ENCODE assay signal across 1 cellular context in genomic region chr9:83538172-83538889, GRCh38.
TF ChIP-seq lines count a peak whose summit lies in the region.

Gene FRMD3, minus strand, starts transcription at chr9:83538401. Its CDS starts 170 bp downstream, at chr9:83538231.

TF ChIP-seq in HepG2, 621 proteins besides CTCF, POLR2A, EP300 and RAD21 (continued from another document and continues in another):
- TF ChIP-seq ZBTB26 (CRISPR knock-in tag; IDR thresholded peaks at IDR 0.05; ENCODE audit: borderline replicate concordance) (no peak), JDP2 (CRISPR knock-in tag; IDR thresholded peaks at IDR 0.05; ENCODE audit: borderline replicate concordance) (no peak), PLRG1 (conservative IDR thresholded peaks at IDR 0.05) (no peak), DNMT3B (CRISPR knock-in tag; conservative IDR thresholded peaks at IDR 0.05) (no peak), MATR3 (CRISPR knock-in tag; IDR thresholded peaks at IDR 0.05) (no peak), SRSF1 (optimal IDR thresholded peaks at IDR 0.05; ENCODE audit: low read depth, low read length) (no peak), ZFP37 (CRISPR knock-in tag; IDR thresholded peaks at IDR 0.05; ENCODE audit: borderline replicate concordance) (no peak), ZNF782 (CRISPR knock-in tag; IDR thresholded peaks at IDR 0.05; ENCODE audit: borderline replicate concordance) (peak; percentile 66), GATAD2A (CRISPR knock-in tag; IDR thresholded peaks at IDR 0.05) (peak; percentile 92), ZNF777 (CRISPR knock-in tag; IDR thresholded peaks at IDR 0.05) (peak; percentile 75), TFDP1 (CRISPR knock-in tag; IDR thresholded peaks at IDR 0.05; ENCODE audit: borderline replicate concordance) (peak; percentile 82; the same call in 1 of the 2 replicates), CC2D1A (CRISPR knock-in tag; IDR thresholded peaks at IDR 0.05) (no peak), ZNF646 (CRISPR knock-in tag; IDR thresholded peaks at IDR 0.05) (no peak), ZBTB34 (CRISPR knock-in tag; IDR thresholded peaks at IDR 0.05) (no peak), SNAPC2 (CRISPR knock-in tag; IDR thresholded peaks at IDR 0.05) (peak; percentile 64; the same call in 1 of the 2 replicates), HES4 (CRISPR knock-in tag; IDR thresholded peaks at IDR 0.05; ENCODE audit: borderline replicate concordance) (no peak; the same call in 1 of the 2 replicates), ZBTB46 (CRISPR knock-in tag; IDR thresholded peaks at IDR 0.05; ENCODE audit: borderline replicate concordance) (no peak), MTF2 (CRISPR knock-in tag; IDR thresholded peaks at IDR 0.05; ENCODE audit: borderline replicate concordance) (peak; percentile 97), FUBP1 (CRISPR knock-in tag; IDR thresholded peaks at IDR 0.05; ENCODE audit: borderline replicate concordance) (no peak), HINFP (CRISPR knock-in tag; IDR thresholded peaks at IDR 0.05; ENCODE audit: low read depth) (no peak; the same call in 1 of the 2 replicates), ZNF510 (CRISPR knock-in tag; IDR thresholded peaks at IDR 0.05; ENCODE audit: low read depth) (no peak), YY1 (IDR thresholded peaks at IDR 0.05; ENCODE audit: insufficient read depth, insufficient replicate concordance, low read depth, low read length) (peak; percentile 59), FOXP1 (IDR thresholded peaks at IDR 0.05) (no peak), FOXP1 (CRISPR knock-in tag; IDR thresholded peaks at IDR 0.05) (no peak), NCOR1 (IDR thresholded peaks at IDR 0.05; ENCODE audit: borderline replicate concordance, low read length) (no peak), CREBL2 (CRISPR knock-in tag; IDR thresholded peaks at IDR 0.05; ENCODE audit: borderline replicate concordance) (no peak; the same call in 1 of the 2 replicates), TIGD3 (CRISPR knock-in tag; IDR thresholded peaks at IDR 0.05; ENCODE audit: borderline replicate concordance) (no peak), THAP9 (CRISPR knock-in tag; IDR thresholded peaks at IDR 0.05; ENCODE audit: borderline replicate concordance) (no peak), HMGA1 (CRISPR knock-in tag; conservative IDR thresholded peaks at IDR 0.05) (no peak), MXD3 (CRISPR knock-in tag; IDR thresholded peaks at IDR 0.05) (peak; percentile 87; the same call in 1 of the 2 replicates), IRF9 (CRISPR knock-in tag; IDR thresholded peaks at IDR 0.05; ENCODE audit: borderline replicate concordance) (peak; percentile 89; the same call in 1 of the 2 replicates), ZNF776 (CRISPR knock-in tag; IDR thresholded peaks at IDR 0.05) (peak; percentile 85), CBX5 (CRISPR knock-in tag; IDR thresholded peaks at IDR 0.05; ENCODE audit: borderline replicate concordance) (peak; percentile 83; the same call in 1 of the 2 replicates), SP2 (CRISPR knock-in tag; IDR thresholded peaks at IDR 0.05) (0 out of 2 replicates have a peak, but pooled peaks have one; percentile 42)
